In the genomic region with DNA sequence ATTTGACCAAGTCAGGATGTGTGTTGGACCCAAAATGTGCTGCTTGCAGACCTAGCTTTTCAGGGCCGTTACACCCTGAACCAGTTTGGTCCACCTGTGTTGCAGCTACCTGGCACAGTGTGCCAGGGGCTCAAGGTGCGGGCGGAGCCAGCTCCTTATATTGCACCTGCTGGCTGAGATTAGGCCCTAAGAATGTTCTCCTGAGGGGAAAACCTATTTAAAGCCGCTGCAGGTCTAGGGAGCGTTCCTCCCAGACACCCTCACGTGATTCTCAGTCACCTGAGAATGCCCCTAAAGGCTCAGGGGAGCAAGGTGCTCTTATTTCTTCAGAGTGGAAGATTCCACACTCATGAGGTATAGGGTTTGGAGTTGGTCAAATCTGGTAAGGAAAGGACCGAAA, we compare ENCODE assay signal across 22 cellular contexts. TPM values are rescaled to one million over a fixed set of nuclear protein-coding genes. Genes with fewer than 3 reads are reported as not detected.
"Had no signal": no experiment of that assay in that cellular context is flagged by ENCODE, and none has a peak within 500 bp of the region (broad histone marks: within the 10 kb centered on the region; RNA-seq: fewer than 3 reads in every experiment).

No MANE protein-coding gene starts in this region.

- DNase-seq: effector memory CD8-positive, alpha-beta T cell; gastrocnemius medialis; heart right ventricle; hypothalamus; left ventricle myocardium inferior; mesenchymal stem cell; naive thymus-derived CD4-positive, alpha-beta T cell; right cardiac atrium; stimulated activated CD4-positive, alpha-beta T cell treated with anti-CD3 and anti-CD28 coated beads, Interleukin-2, amount 100 ng/mL, for 48 hours; stimulated activated naive CD4-positive, alpha-beta T cell treated with Interleukin-2 at 50 U/mL for 16 hours; thyroid gland had no signal

- FAIRE-seq: islet of Langerhans had no signal

- H3K9me3 ChIP-seq: esophagus muscularis mucosa, gastrocnemius medialis, suprapubic skin, thyroid gland had no signal

- H3K27me3 ChIP-seq: esophagus muscularis mucosa, gastrocnemius medialis, heart right ventricle, suprapubic skin, thyroid gland had no signal

- H3K4me3 ChIP-seq: esophagus muscularis mucosa, gastrocnemius medialis, heart right ventricle, left ventricle myocardium inferior, lung, smooth muscle cell, suprapubic skin, thyroid gland had no signal

- H3K27ac ChIP-seq: epithelial cell of prostate, esophagus muscularis mucosa, gastrocnemius medialis, heart right ventricle, left ventricle myocardium inferior, suprapubic skin, thyroid gland had no signal

- H3K4me1 ChIP-seq: esophagus muscularis mucosa, gastrocnemius medialis, heart right ventricle, left ventricle myocardium inferior, thyroid gland had no signal

- H3K36me3 ChIP-seq: esophagus muscularis mucosa, gastrocnemius medialis, heart right ventricle, left ventricle myocardium inferior, suprapubic skin, thyroid gland had no signal

- ATAC-seq: effector memory CD8-positive, alpha-beta T cell; gastrocnemius medialis; heart right ventricle; naive thymus-derived CD4-positive, alpha-beta T cell; right cardiac atrium had no signal

RNA-seq across cellular contexts. Expression of a gene that starts 16.8 kb away (rescaled TPM):
- total RNA-seq: osteocyte, smooth muscle cell had no signal
- polyA plus RNA-seq: naive thymus-derived CD4-positive, alpha-beta T cell had no signal

RNA-seq across cellular contexts. Expression of a gene that starts 34.9 kb away (rescaled TPM):
- total RNA-seq: fibroblast of villous mesenchyme; naive thymus-derived CD4-positive, alpha-beta T cell; neural crest cell; osteocyte; posterior vena cava; right cardiac atrium; smooth muscle cell; suprapubic skin; thyroid gland had no signal
- polyA plus RNA-seq: heart right ventricle; naive thymus-derived CD4-positive, alpha-beta T cell; right cardiac atrium; smooth muscle cell had no signal

RNA-seq across cellular contexts. Expression of a gene that starts 41.3 kb away (rescaled TPM):
- total RNA-seq: left ventricle myocardium inferior, lung, posterior vena cava, ureter had no signal
